ENCODE assay signal across 8 cellular contexts in genomic region chr16:19907161-19907992, GRCh38. TPM values are rescaled to one million over a fixed set of nuclear protein-coding genes. Genes with fewer than 3 reads are reported as not detected.
DNase-seq lines count a peak whose midpoint lies in the region; ATAC-seq and FAIRE-seq lines count a peak whose summit lies in the region.

No MANE protein-coding gene starts in this region.

- ATAC-seq in GM18907 (IDR thresholded peaks at IDR 0.05; ENCODE audit: unreplicated experiment), result peak; percentile 72

- DNase-seq in AG08395 (ENCODE audit: low spot score), result peak; percentile 85
- DNase-seq in LHCN-M2 (ENCODE audit: low read depth), result peak; percentile 55
- peak; percentile 90 for DNase-seq in SK-N-DZ (ENCODE audit: low spot score)
- peak in 3 of 4 experiments; percentile 41 to 68 (median 42) for DNase-seq in activated naive CD4-positive, alpha-beta T cell (lab: John Stamatoyannopoulos, UW)
- DNase-seq in glomerular visceral epithelial cell (ENCODE audit: extremely low spot score), result peak; percentile 68
- peak; percentile 51 to 95 (median 68) for DNase-seq in posterior cingulate gyrus
- DNase-seq in urothelium cell line (ENCODE audit: low spot score), result peak; percentile 79

- FAIRE-seq in urothelium cell line (lab: Jason Lieb, UNC), result no peak

- intact Hi-C loops in posterior cingulate gyrus (cut with DNase I), result loop anchor here (1.0 to 5.0 kb wide), 2 partner anchors 390 to 476 kb away; no protein-coding TSS in a partner anchor

RNA-seq across cellular contexts. Expression of gene GPRC5B, which starts 22.7 kb away (rescaled TPM):
- total RNA-seq in LHCN-M2 (2014; rRNA removed), result 7.2 and 9.5 TPM in 2 replicates
- 15.9 TPM for polyA plus RNA-seq in LHCN-M2 (2012)
- polyA plus RNA-seq in SK-N-DZ (2014; cell fraction: cytosol; rRNA removed), result 11.0 and 12.8 TPM in 2 replicates
- polyA plus RNA-seq in SK-N-DZ (2014; cell fraction: nucleus; rRNA removed), result 11.3 and 12.2 TPM in 2 replicates

Comparison
In these comparisons a context has a peak if more than half of its experiments do, and no peak if none do; other contexts are left out.
1. Peak in every context shown above with its lines: DNase-seq and ATAC-seq.